Comparison of ENCODE assay signal across 19 cellular contexts in genomic region chr5:170450041-170450660, GRCh38. TPM values are rescaled to one million over a fixed set of nuclear protein-coding genes. Genes with fewer than 3 reads are reported as not detected.
DNase-seq lines count a peak whose midpoint lies in the region; ATAC-seq and TF ChIP-seq lines count a peak whose summit lies in the region.
"Had no signal": no experiment of that assay in that cellular context is flagged by ENCODE, and none has a peak within 500 bp of the region (broad histone marks: within the 10 kb centered on the region; RNA-seq: fewer than 3 reads in every experiment).

No MANE protein-coding gene starts in this region.

- H4K20me1 ChIP-seq in neural progenitor cell (ENCODE audit: low read depth), result no peaks in the 10 kb centered on the region

- peaks cover 6% of the 10 kb centered on the region for H3K4me1 ChIP-seq in neural progenitor cell
- H3K4me1 ChIP-seq: BE2C had no signal

- no peaks in the 10 kb centered on the region for H3K36me3 ChIP-seq in neural progenitor cell
- H3K36me3 ChIP-seq: BE2C had no signal

- ATAC-seq in stimulated activated memory B cell treated with anti-CD40 and anti-IgM and Interleukin-4, amounts not matched to agents 10 μg/mL and 1 μg/mL and 100 μg/mL, for 72 hours, result no peak
- no peak for ATAC-seq in activated T-cell treated with anti-CD3 and anti-CD28 coated beads, Interleukin-2, amount 50 U/mL, for 4 hours
- ATAC-seq: A549; CD8-positive, alpha-beta T cell; GM23338 had no signal

- peak overlapping the region; percentile 35 for H3K27ac Mint-ChIP-seq in neural progenitor cell
- no peak overlapping the region for H3K27ac Mint-ChIP-seq in stimulated activated memory B cell treated with anti-CD40 and anti-IgM and Interleukin-4, amounts not matched to agents 10 μg/mL and 1 μg/mL and 100 μg/mL, for 72 hours
- H3K27ac Mint-ChIP-seq: CD8-positive, alpha-beta T cell; GM23338 had no signal

- H3K4me2 ChIP-seq in neural progenitor cell, result no peak overlapping the region
- H3K4me2 ChIP-seq: A549, GM23338 had no signal

- no peaks in the 10 kb centered on the region for H3K79me2 ChIP-seq in neural progenitor cell (ENCODE audit: low read depth)

- H3K9ac ChIP-seq in neural progenitor cell, result no peak overlapping the region

- H3K27me3 Mint-ChIP-seq in neural progenitor cell (ENCODE audit: insufficient read depth, low read depth), result peaks cover 8% of the 10 kb centered on the region
- H3K27me3 Mint-ChIP-seq in stimulated activated memory B cell treated with anti-CD40 and anti-IgM and Interleukin-4, amounts not matched to agents 10 μg/mL and 1 μg/mL and 100 μg/mL, for 72 hours, result peaks cover 12% of the 10 kb centered on the region
- peaks cover 6% of the 10 kb centered on the region for H3K27me3 Mint-ChIP-seq in activated T-cell treated with anti-CD3 and anti-CD28 coated beads, Interleukin-2, amount 50 U/mL, for 4 hours (ENCODE audit: low read depth)

- peak; percentile 40 for DNase-seq in ELR (ENCODE audit: low read depth)
- peak; percentile 23 for DNase-seq in astrocyte of the hippocampus (ENCODE audit: low read depth, low spot score)
- DNase-seq in neural progenitor cell (ENCODE audit: low spot score), result no peak
- no peak for DNase-seq in NCI-H1694 (lab: John Stamatoyannopoulos, UW)
- no peak for DNase-seq in NAMALWA (ENCODE audit: low spot score)
- no peak for DNase-seq in activated T-cell treated with anti-CD3 and anti-CD28 coated beads, Interleukin-2, amount 50 U/mL, for 4 hours
- DNase-seq: BE2C; CD8-positive, alpha-beta T cell; COR-L47; DMS153; DMS79 treated with DMSO at 0.1 percent for 48 hours; EL; GDM1; H7 had no signal

- H3K4me3 Mint-ChIP-seq in neural progenitor cell, result no peak overlapping the region
- no peak overlapping the region for H3K4me3 Mint-ChIP-seq in stimulated activated memory B cell treated with anti-CD40 and anti-IgM and Interleukin-4, amounts not matched to agents 10 μg/mL and 1 μg/mL and 100 μg/mL, for 72 hours
- no peak overlapping the region for H3K4me3 Mint-ChIP-seq in activated T-cell treated with anti-CD3 and anti-CD28 coated beads, Interleukin-2, amount 50 U/mL, for 4 hours
- H3K4me3 Mint-ChIP-seq: CD14-positive monocyte; CD8-positive, alpha-beta T cell; GM23338 had no signal

- TF ChIP-seq CTCF in C4-2B (conservative IDR thresholded peaks at IDR 0.05), result no peak
- TF ChIP-seq CTCF in neural progenitor cell (IDR thresholded peaks at IDR 0.05), result no peak

- H3K27ac ChIP-seq in C4-2B, result peak overlapping the region; percentile 0; the same call in 1 of the 2 replicates
- no peak overlapping the region for H3K27ac ChIP-seq in neural progenitor cell
- H3K27ac ChIP-seq: A549 had no signal

- H3K9me3 ChIP-seq in neural progenitor cell (ENCODE audit: low read depth), result no peaks in the 10 kb centered on the region
- H3K9me3 ChIP-seq: BE2C had no signal

- peaks cover 41% of the 10 kb centered on the region for H3K4me1 Mint-ChIP-seq in neural progenitor cell
- H3K4me1 Mint-ChIP-seq in stimulated activated memory B cell treated with anti-CD40 and anti-IgM and Interleukin-4, amounts not matched to agents 10 μg/mL and 1 μg/mL and 100 μg/mL, for 72 hours, result no peaks in the 10 kb centered on the region
- no peaks in the 10 kb centered on the region for H3K4me1 Mint-ChIP-seq in activated T-cell treated with anti-CD3 and anti-CD28 coated beads, Interleukin-2, amount 50 U/mL, for 4 hours (ENCODE audit: low read depth)

- no peaks in the 10 kb centered on the region for H3K27me3 ChIP-seq in neural progenitor cell
- H3K27me3 ChIP-seq: BE2C had no signal

- H2AFZ ChIP-seq in neural progenitor cell (replicated peaks), result no peak overlapping the region
- H2AFZ ChIP-seq: GM23338 had no signal

- H3F3A ChIP-seq in neural progenitor cell (ENCODE audit: low read depth), result peaks cover 3% of the 10 kb centered on the region

- no peaks in the 10 kb centered on the region for H3K36me3 Mint-ChIP-seq in neural progenitor cell
- H3K36me3 Mint-ChIP-seq in stimulated activated memory B cell treated with anti-CD40 and anti-IgM and Interleukin-4, amounts not matched to agents 10 μg/mL and 1 μg/mL and 100 μg/mL, for 72 hours, result no peaks in the 10 kb centered on the region
- H3K36me3 Mint-ChIP-seq in activated T-cell treated with anti-CD3 and anti-CD28 coated beads, Interleukin-2, amount 50 U/mL, for 4 hours (ENCODE audit: insufficient read depth), result no peaks in the 10 kb centered on the region
- H3K36me3 Mint-ChIP-seq: CD14-positive monocyte; CD8-positive, alpha-beta T cell had no signal

- H3K4me3 ChIP-seq in neural progenitor cell, result no peak overlapping the region
- H3K4me3 ChIP-seq: A549, GM23338 had no signal

- H3K9me3 Mint-ChIP-seq in neural progenitor cell, result peaks cover 10% of the 10 kb centered on the region
- H3K9me3 Mint-ChIP-seq in stimulated activated memory B cell treated with anti-CD40 and anti-IgM and Interleukin-4, amounts not matched to agents 10 μg/mL and 1 μg/mL and 100 μg/mL, for 72 hours, result peaks cover 8% of the 10 kb centered on the region
- H3K9me3 Mint-ChIP-seq in activated T-cell treated with anti-CD3 and anti-CD28 coated beads, Interleukin-2, amount 50 U/mL, for 4 hours, result peaks cover 6% of the 10 kb centered on the region

RNA-seq across cellular contexts. Expression of gene KCNIP1, which starts 53.7 kb away (rescaled TPM):
- 2.4 and 2.8 TPM in 2 replicates for total RNA-seq in neural progenitor cell (ENCODE audit: low replicate concordance)
- total RNA-seq in activated T-cell treated with anti-CD3 and anti-CD28 coated beads, Interleukin-2, amount 50 U/mL, for 4 hours, result not detected
- total RNA-seq: CD8-positive, alpha-beta T cell had no signal

Comparison
In these comparisons a context has a peak if more than half of its experiments do, and no peak if none do; other contexts are left out.
1. DNase-seq: peak in ELR (single experiment) and astrocyte of the hippocampus (single experiment); none in neural progenitor cell (single experiment), NCI-H1694 (single experiment), NAMALWA (single experiment) and activated T-cell treated with anti-CD3 and anti-CD28 coated beads, Interleukin-2, amount 50 U/mL, for 4 hours (single experiment).